In genomic region chr7:151663382-151664100, GRCh38 we compare ENCODE assay signal across 14 cellular contexts.
"Had no signal": no experiment of that assay in that cellular context is flagged by ENCODE, and none has a peak within 500 bp of the region (broad histone marks: within the 10 kb centered on the region; RNA-seq: fewer than 3 reads in every experiment).

No MANE protein-coding gene starts in this region.

- H3K27me3 ChIP-seq: esophagus muscularis mucosa, uterus had no signal

- H3K9ac ChIP-seq: parathyroid adenoma had no signal

- H3K27me3 Mint-ChIP-seq: activated naive CD8-positive, alpha-beta T cell treated with anti-CD3 and anti-CD28 coated beads, Interleukin-2, amount 50 U/mL, for 24 hours; memory B cell; naive thymus-derived CD4-positive, alpha-beta T cell; stimulated activated memory B cell treated with anti-CD40 and anti-IgM and Interleukin-4, amounts not matched to agents 10 μg/mL and 1 μg/mL and 100 μg/mL, for 72 hours had no signal

- DNase-seq: activated naive CD4-positive, alpha-beta T cell treated with Interleukin-2 at 50 U/mL for 16 hours; activated naive CD8-positive, alpha-beta T cell treated with anti-CD3 and anti-CD28 coated beads, Interleukin-2, amount 50 U/mL, for 24 hours; activated T-cell treated with anti-CD3 and anti-CD28 coated beads for 4 hours; caudate nucleus; mucosa of descending colon; naive thymus-derived CD4-positive, alpha-beta T cell; stimulated activated CD4-positive, alpha-beta T cell treated with anti-CD3 and anti-CD28 coated beads, Interleukin-2, amount 100 ng/mL, for 48 hours; SW 1271; uterus had no signal

- H3K27ac Mint-ChIP-seq: activated naive CD8-positive, alpha-beta T cell treated with anti-CD3 and anti-CD28 coated beads, Interleukin-2, amount 50 U/mL, for 24 hours; memory B cell; naive thymus-derived CD4-positive, alpha-beta T cell; stimulated activated memory B cell treated with anti-CD40 and anti-IgM and Interleukin-4, amounts not matched to agents 10 μg/mL and 1 μg/mL and 100 μg/mL, for 72 hours had no signal

- H3K4me3 Mint-ChIP-seq: activated naive CD8-positive, alpha-beta T cell treated with anti-CD3 and anti-CD28 coated beads, Interleukin-2, amount 50 U/mL, for 24 hours; memory B cell; naive thymus-derived CD4-positive, alpha-beta T cell; stimulated activated memory B cell treated with anti-CD40 and anti-IgM and Interleukin-4, amounts not matched to agents 10 μg/mL and 1 μg/mL and 100 μg/mL, for 72 hours had no signal

- H3K4me3 ChIP-seq: esophagus muscularis mucosa, mucosa of descending colon, uterus had no signal

- H3K4me1 ChIP-seq: parathyroid adenoma, uterus had no signal

- H3K36me3 ChIP-seq: esophagus muscularis mucosa, uterus had no signal

- H3K9me3 ChIP-seq: mucosa of descending colon, uterus had no signal

- H3K27ac ChIP-seq: parathyroid adenoma, uterus had no signal

- H3K79me2 ChIP-seq: parathyroid adenoma had no signal

- H2AFZ ChIP-seq: parathyroid adenoma had no signal

- ATAC-seq: activated CD4-positive, CD25-positive, alpha-beta regulatory T cell treated with anti-CD3 and anti-CD28 coated beads, Interleukin-2, amount 50 U/mL, for 24 hours; activated naive CD8-positive, alpha-beta T cell treated with anti-CD3 and anti-CD28 coated beads, Interleukin-2, amount 50 U/mL, for 24 hours; mucosa of descending colon; naive thymus-derived CD4-positive, alpha-beta T cell; stimulated activated memory B cell treated with anti-CD40 and anti-IgM and Interleukin-4, amounts not matched to agents 10 μg/mL and 1 μg/mL and 100 μg/mL, for 72 hours had no signal

- H3K4me1 Mint-ChIP-seq: activated naive CD8-positive, alpha-beta T cell treated with anti-CD3 and anti-CD28 coated beads, Interleukin-2, amount 50 U/mL, for 24 hours; stimulated activated memory B cell treated with anti-CD40 and anti-IgM and Interleukin-4, amounts not matched to agents 10 μg/mL and 1 μg/mL and 100 μg/mL, for 72 hours had no signal
